12 cellular contexts compared by ENCODE assay signal in the genomic region with DNA sequence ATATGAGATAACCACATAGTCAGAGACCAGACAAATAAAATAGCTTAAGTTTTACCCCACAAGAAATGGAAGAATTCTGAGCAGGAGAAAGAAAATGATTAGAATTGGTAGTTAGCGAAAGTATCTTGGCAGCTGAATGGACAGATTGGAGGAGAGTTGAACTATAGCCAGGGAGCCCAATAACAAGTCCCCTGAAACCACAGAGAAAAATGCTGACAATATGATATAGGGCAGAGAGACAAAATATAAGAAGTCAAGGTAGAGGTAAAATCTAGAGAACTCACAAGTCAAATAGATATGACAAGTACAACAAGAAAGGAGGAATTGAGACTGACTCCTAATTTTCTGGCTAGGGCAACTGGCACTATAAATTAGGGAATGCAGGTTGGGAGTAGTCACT.
DNase-seq lines count a peak whose midpoint lies in the region; ATAC-seq and TF ChIP-seq lines count a peak whose summit lies in the region.
"Had no signal": no experiment of that assay in that cellular context is flagged by ENCODE, and none has a peak within 500 bp of the region (broad histone marks: within the 10 kb centered on the region; RNA-seq: fewer than 3 reads in every experiment).

No MANE protein-coding gene starts in this region.

- H3K4me3 Mint-ChIP-seq in naive B cell = no peak overlapping the region
- H3K4me3 Mint-ChIP-seq: CD4-positive, alpha-beta memory T cell had no signal

- H3K36me3 Mint-ChIP-seq in naive B cell = no peaks in the 10 kb centered on the region

- no peaks in the 10 kb centered on the region for H3K9me3 ChIP-seq in thyroid gland

- intact Hi-C loops in thyroid gland (cut with DNase I) = no loop called here

- ATAC-seq in naive B cell (ENCODE audit: low read depth in 2 of 2) = no peak

- H3K27ac Mint-ChIP-seq in naive B cell = peak overlapping the region in 5 of 6 donors; percentile 4 to 68 (median 43)

- H3K4me1 ChIP-seq in thyroid gland = peaks cover 57 to 60% of the 10 kb centered on the region in 2 donors

- H3K27ac ChIP-seq in caudate nucleus (ENCODE audit: low read depth, low read length) = peak overlapping the region; percentile 34
- H3K27ac ChIP-seq in thyroid gland = peak overlapping the region; percentile 89 to 92 (median 89)

- no peaks in the 10 kb centered on the region for H3K27me3 Mint-ChIP-seq in naive B cell
- H3K27me3 Mint-ChIP-seq: CD4-positive, alpha-beta memory T cell had no signal

- no peaks in the 10 kb centered on the region for H3K9me3 Mint-ChIP-seq in naive B cell
- H3K9me3 Mint-ChIP-seq: CD4-positive, alpha-beta memory T cell had no signal

- no peak for TF ChIP-seq CTCF in thyroid gland (IDR thresholded peaks at IDR 0.05)

- H3K4me1 Mint-ChIP-seq in naive B cell = peaks cover 3 to 8% (median 4%) of the 10 kb centered on the region in 3 donors

- no peaks in the 10 kb centered on the region for H3K36me3 ChIP-seq in thyroid gland

- peak; percentile 37 for DNase-seq in NCI-H446 treated with DMSO at 0.1 percent for 48 hours (lab: John Stamatoyannopoulos, UW)
- no peak for DNase-seq in caudate nucleus (lab: John Stamatoyannopoulos, UW)
- no peak for DNase-seq in naive B cell
- no peak for DNase-seq in thyroid gland
- no peak for DNase-seq in NCI-H2107 treated with DMSO at 0.1 percent for 48 hours (lab: John Stamatoyannopoulos, UW; ENCODE audit: unreplicated experiment)
- no peak for DNase-seq in NCI-H146 treated with DMSO at 0.1 percent for 48 hours (lab: John Stamatoyannopoulos, UW; ENCODE audit: unreplicated experiment)
- no peak for DNase-seq in activated T-cell treated with anti-CD3 and anti-CD28 coated beads, Interleukin-2, amount 50 U/mL, for 1 hour
- DNase-seq: CD4-positive, alpha-beta memory T cell; MM.1S; NCI-H510A treated with DMSO at 0.1 percent for 48 hours; Right ventricle myocardium superior; stimulated activated CD4-positive, alpha-beta T cell treated with anti-CD3 and anti-CD28 coated beads, Interleukin-15, amount 100 ng/mL, for 24 hours had no signal

- no peak overlapping the region for H3K4me3 ChIP-seq in thyroid gland (replicated peaks in 1 of 3)

- 88 to 92% methylated on average over 1 of the region's 1 CpG for WGBS in thyroid gland, 2 donors

- no peak for TF ChIP-seq POLR2A in thyroid gland (IDR thresholded peaks at IDR 0.05)

- H3K27me3 ChIP-seq in thyroid gland = no peaks in the 10 kb centered on the region
